25 cellular contexts compared by ENCODE assay signal in genomic region chr9:26753971-26754370, GRCh38.
"Had no signal": no experiment of that assay in that cellular context is flagged by ENCODE, and none has a peak within 500 bp of the region (broad histone marks: within the 10 kb centered on the region; RNA-seq: fewer than 3 reads in every experiment).

No MANE protein-coding gene starts in this region.

- H3K27ac ChIP-seq: coronary artery, ovary, psoas muscle, right lobe of liver, suprapubic skin, transverse colon, upper lobe of right lung, vagina had no signal

- ATAC-seq: effector memory CD8-positive, alpha-beta T cell; mucosa of descending colon; natural killer cell treated with Interleukin-12 subunit alpha and Interleukin-12 subunit beta and Interleukin-15 and Interleukin-18, amount 100 ng/mL, for 72 hours; psoas muscle; stimulated activated naive CD8-positive, alpha-beta T cell treated with anti-CD3 and anti-CD28 coated beads, Interleukin-15, amount 100 ng/mL, for 72 hours; upper lobe of right lung had no signal

- H3K9me3 Mint-ChIP-seq: effector memory CD8-positive, alpha-beta T cell; memory B cell; mesothelial cell of epicardium; naive B cell; stimulated activated naive CD8-positive, alpha-beta T cell treated with anti-CD3 and anti-CD28 coated beads, Interleukin-15, amount 100 ng/mL, for 72 hours had no signal

- DNase-seq: dermis blood vessel endothelial cell; effector memory CD8-positive, alpha-beta T cell; mucosa of descending colon; naive B cell; occipital lobe; ovary; psoas muscle; retina; stimulated activated CD4-positive, alpha-beta T cell treated with anti-CD3 and anti-CD28 coated beads, Interleukin-12 subunit alpha, Interleukin-12 subunit beta, amount 100 ng/mL, for 4 hours; stimulated activated CD4-positive, alpha-beta T cell treated with anti-CD3 and anti-CD28 coated beads, Interleukin-1b, Interleukin-23, amount 100 ng/mL, for 48 hours; stimulated activated CD4-positive, alpha-beta T cell treated with anti-CD3 and anti-CD28 coated beads, Interleukin-4, amount 100 ng/mL, for 1 hour; stimulated activated CD8-positive, alpha-beta memory T cell treated with anti-CD3 and anti-CD28 coated beads, Interleukin-4, amount 100 ng/mL, for 48 hours; stimulated activated naive CD4-positive, alpha-beta T cell; stimulated activated naive CD8-positive, alpha-beta T cell treated with anti-CD3 and anti-CD28 coated beads, Interleukin-15, amount 100 ng/mL, for 72 hours; transverse colon; upper lobe of right lung had no signal

- H3K27me3 Mint-ChIP-seq: effector memory CD8-positive, alpha-beta T cell had no signal

- H3K4me3 ChIP-seq: coronary artery, lung, mucosa of descending colon, ovary, psoas muscle, right lobe of liver, smooth muscle cell, suprapubic skin, transverse colon, upper lobe of right lung, vagina had no signal

- H3K4me2 ChIP-seq: smooth muscle cell had no signal

- H3K27me3 ChIP-seq: ovary, right lobe of liver, suprapubic skin, transverse colon, upper lobe of right lung, vagina had no signal

- H3K4me1 Mint-ChIP-seq: memory B cell; mesothelial cell of epicardium; naive B cell; stimulated activated naive CD8-positive, alpha-beta T cell treated with anti-CD3 and anti-CD28 coated beads, Interleukin-15, amount 100 ng/mL, for 72 hours had no signal

- H3K9me3 ChIP-seq: mucosa of descending colon, ovary, psoas muscle, right lobe of liver, suprapubic skin, transverse colon, upper lobe of right lung, vagina had no signal

- H3K36me3 Mint-ChIP-seq: memory B cell; mesothelial cell of epicardium; naive B cell; natural killer cell treated with Interleukin-12 subunit alpha and Interleukin-12 subunit beta and Interleukin-15 and Interleukin-18, amount 100 ng/mL, for 72 hours had no signal

- H3K27ac Mint-ChIP-seq: effector memory CD8-positive, alpha-beta T cell; memory B cell; mesothelial cell of epicardium; naive B cell; natural killer cell treated with Interleukin-12 subunit alpha and Interleukin-12 subunit beta and Interleukin-15 and Interleukin-18, amount 100 ng/mL, for 72 hours; stimulated activated naive CD8-positive, alpha-beta T cell treated with anti-CD3 and anti-CD28 coated beads, Interleukin-15, amount 100 ng/mL, for 72 hours had no signal

- H3K4me3 Mint-ChIP-seq: effector memory CD8-positive, alpha-beta T cell; memory B cell; mesothelial cell of epicardium; naive B cell; natural killer cell treated with Interleukin-12 subunit alpha and Interleukin-12 subunit beta and Interleukin-15 and Interleukin-18, amount 100 ng/mL, for 72 hours; stimulated activated naive CD8-positive, alpha-beta T cell treated with anti-CD3 and anti-CD28 coated beads, Interleukin-15, amount 100 ng/mL, for 72 hours had no signal

- H3K4me1 ChIP-seq: psoas muscle, suprapubic skin, transverse colon, upper lobe of right lung, vagina had no signal

- H3K36me3 ChIP-seq: ovary, right lobe of liver, suprapubic skin, transverse colon, upper lobe of right lung, vagina had no signal
